1 cellular context compared by ENCODE assay signal in genomic region chr7:1542329-1542728, GRCh38.
TF ChIP-seq lines count a peak whose summit lies in the region.

No MANE protein-coding gene starts in this region.

TF ChIP-seq in endothelial cell of umbilical vein, 7 proteins besides CTCF, POLR2A, EP300 and RAD21:
- TF ChIP-seq FOS (IDR thresholded peaks at IDR 0.05; ENCODE audit: borderline replicate concordance, insufficient read depth, low read length) = no peak
